ENCODE assay signal across 26 cellular contexts in genomic region chr11:58493676-58494075, GRCh38. TPM values are rescaled to one million over a fixed set of nuclear protein-coding genes. Genes with fewer than 3 reads are reported as not detected.
DNase-seq lines count a peak whose midpoint lies in the region; ATAC-seq and TF ChIP-seq lines count a peak whose summit lies in the region.
"Had no signal": no experiment of that assay in that cellular context is flagged by ENCODE, and none has a peak within 500 bp of the region (broad histone marks: within the 10 kb centered on the region; RNA-seq: fewer than 3 reads in every experiment).

No MANE protein-coding gene starts in this region.

- H3K27me3 ChIP-seq in BLaER1 treated with 17β-estradiol and CSF1 and Interleukin-3, amounts not matched to agents 10 nM and 100 nM, result no peaks in the 10 kb centered on the region
- no peaks in the 10 kb centered on the region for H3K27me3 ChIP-seq in gastrocnemius medialis
- H3K27me3 ChIP-seq: hepatocyte, sigmoid colon, uterus had no signal

- H3K4me2 ChIP-seq in BLaER1 treated with 17β-estradiol and CSF1 and Interleukin-3, amounts not matched to agents 10 nM and 100 nM, result peak overlapping the region in 10 of 11 experiments; percentile 16 to 57 (median 42); a peak in 15 of 22 replicates
- H3K4me2 ChIP-seq: hepatocyte had no signal

- intact Hi-C loops in gastrocnemius medialis (cut with DNase I; ENCODE audit: low total_unique reads) (no loop called here), Right ventricle myocardium superior (cut with DNase I) (no loop called here)

- H4K20me1 ChIP-seq in BLaER1 treated with 17β-estradiol and CSF1 and Interleukin-3, amounts not matched to agents 10 nM and 100 nM, result no peaks in the 10 kb centered on the region

- ATAC-seq in gastrocnemius medialis (peak; percentile 41 to 68), Right ventricle myocardium superior (ENCODE audit: poor library complexity) (no peak)
- ATAC-seq: activated naive CD8-positive, alpha-beta T cell treated with anti-CD3 and anti-CD28 coated beads, Interleukin-2, amount 50 U/mL, for 24 hours; effector memory CD8-positive, alpha-beta T cell had no signal

- DNase-seq in NCI-H226 (peak; percentile 4), epithelial cell of esophagus (ENCODE audit: low read depth) (peak; percentile 24), gastrocnemius medialis (no peak), middle frontal gyrus (ENCODE audit: extremely low spot score, low spot score) (no peak), LoVo (ENCODE audit: low spot score) (no peak), coronary artery (ENCODE audit: low spot score) (no peak), Right ventricle myocardium superior (no peak)
- DNase-seq: activated CD4-positive, alpha-beta T cell treated with anti-CD3 and anti-CD28 coated beads for 48 hours; activated naive CD8-positive, alpha-beta T cell treated with anti-CD3 and anti-CD28 coated beads, Interleukin-2, amount 50 U/mL, for 24 hours; CD8-positive, alpha-beta memory T cell; central memory CD4-positive, alpha-beta T cell; effector memory CD8-positive, alpha-beta T cell; GOT3; Kasumi-1; naive B cell; NCI-H1417 treated with DMSO at 0.1 percent for 48 hours; NCI-H526; sigmoid colon; stimulated activated CD4-positive, alpha-beta T cell treated with anti-CD3 and anti-CD28 coated beads, Interleukin-4, amount 100 ng/mL, for 1 hour; uterus had no signal

- no peak overlapping the region for H3K4me3 ChIP-seq in BLaER1 treated with 17β-estradiol and CSF1 and Interleukin-3, amounts not matched to agents 10 nM and 100 nM
- H3K4me3 ChIP-seq in epithelial cell of esophagus (ENCODE audit: low read length) (no peak overlapping the region), gastrocnemius medialis (no peak overlapping the region), coronary artery (no peak overlapping the region)
- H3K4me3 ChIP-seq: hepatocyte, lung, sigmoid colon, uterus had no signal

- in situ Hi-C loops in gastrocnemius medialis (cut with MboI; ENCODE audit: low sequenced_read_pairs in 4 of 4), result no loop called here

- no peaks in the 10 kb centered on the region for H3K36me3 ChIP-seq in BLaER1 treated with 17β-estradiol and CSF1 and Interleukin-3, amounts not matched to agents 10 nM and 100 nM
- no peaks in the 10 kb centered on the region for H3K36me3 ChIP-seq in gastrocnemius medialis
- H3K36me3 ChIP-seq: sigmoid colon, uterus had no signal

- H3K9me3 ChIP-seq in BLaER1 treated with 17β-estradiol and CSF1 and Interleukin-3, amounts not matched to agents 10 nM and 100 nM (replicated peaks in 1 of 11), result no peaks in the 10 kb centered on the region
- no peaks in the 10 kb centered on the region for H3K9me3 ChIP-seq in gastrocnemius medialis
- H3K9me3 ChIP-seq: sigmoid colon, uterus had no signal

- peaks cover 19 to 40% (median 35%) of the 10 kb centered on the region in 10 experiments for H3K4me1 ChIP-seq in BLaER1 treated with 17β-estradiol and CSF1 and Interleukin-3, amounts not matched to agents 10 nM and 100 nM
- peaks cover 28 to 33% of the 10 kb centered on the region in 2 donors for H3K4me1 ChIP-seq in gastrocnemius medialis
- H3K4me1 ChIP-seq: uterus had no signal

- TF ChIP-seq POLR2A in gastrocnemius medialis (IDR thresholded peaks at IDR 0.05), result no peak

- TF ChIP-seq CTCF in epithelial cell of esophagus (IDR thresholded peaks at IDR 0.05; ENCODE audit: insufficient read depth, low read depth, low read length, missing control alignments) (no peak), gastrocnemius medialis (IDR thresholded peaks at IDR 0.05 in 4 of 5, conservative IDR thresholded peaks at IDR 0.05 in 1 of 5) (no peak), coronary artery (IDR thresholded peaks at IDR 0.05) (no peak)

- no peak overlapping the region for H3K27ac ChIP-seq in BLaER1 treated with 17β-estradiol and CSF1 and Interleukin-3, amounts not matched to agents 10 nM and 100 nM
- peak overlapping the region; percentile 12 to 62 (median 20) for H3K27ac ChIP-seq in gastrocnemius medialis
- H3K27ac ChIP-seq in coronary artery, result no peak overlapping the region
- H3K27ac ChIP-seq: hepatocyte, sigmoid colon, uterus had no signal

- H3K9ac ChIP-seq in BLaER1 treated with 17β-estradiol and CSF1 and Interleukin-3, amounts not matched to agents 10 nM and 100 nM, result no peak overlapping the region

RNA-seq across cellular contexts. Expression of gene OR5B21, which starts 14.2 kb away (rescaled TPM):
- total RNA-seq in gastrocnemius medialis (not detected), Right ventricle myocardium superior (not detected)
- total RNA-seq: hepatocyte, osteocyte, subcutaneous adipose tissue, uterus had no signal

RNA-seq across cellular contexts. Expression of gene OR5B12, which starts 51.6 kb away (rescaled TPM):
- total RNA-seq in gastrocnemius medialis (not detected), Right ventricle myocardium superior (not detected)
- total RNA-seq: activated T-helper 2 cell treated with anti-CD3 and anti-CD28 coated beads, Interferon-gamma antibody, Interleukin-2, Interleukin-4, amounts not matched to agents 10 μg/mL and 5 μg/mL and 100 μg/mL, durations not matched to agents 14 hours and 24 hours and 36 hours; hepatocyte; lung; osteocyte; sigmoid colon; subcutaneous adipose tissue had no signal

Comparison
In these comparisons a context has a peak if more than half of its experiments do, and no peak if none do; other contexts are left out.
1. H3K27ac ChIP-seq: peak in gastrocnemius medialis (4 of 4); none in BLaER1 treated with 17β-estradiol and CSF1 and Interleukin-3, amounts not matched to agents 10 nM and 100 nM (0 of 11) and coronary artery (0 of 2).
2. DNase-seq: peak in NCI-H226 (single experiment) and epithelial cell of esophagus (single experiment); none in gastrocnemius medialis (0 of 2), middle frontal gyrus (single experiment), LoVo (single experiment), coronary artery (single experiment) and Right ventricle myocardium superior (single experiment).